Comparison of ENCODE assay signal across 12 cellular contexts in genomic region chr1:47195981-47196380, GRCh38. TPM values are rescaled to one million over a fixed set of nuclear protein-coding genes. Genes with fewer than 3 reads are reported as not detected.
"Had no signal": no experiment of that assay in that cellular context is flagged by ENCODE, and none has a peak within 500 bp of the region (broad histone marks: within the 10 kb centered on the region; RNA-seq: fewer than 3 reads in every experiment).

No MANE protein-coding gene starts in this region.

RNA-seq across cellular contexts. Expression of gene PDZK1IP1, which starts 6.1 kb away (rescaled TPM):
- total RNA-seq: cerebellum, glomerular endothelial cell, left ventricle myocardium inferior, lung microvascular endothelial cell, mesothelial cell of epicardium, myocyte had no signal

RNA-seq across cellular contexts. Expression of gene TAL1, which starts 36.0 kb away (rescaled TPM):
- total RNA-seq: mesothelial cell of epicardium, myocyte had no signal

RNA-seq across cellular contexts. Expression of gene CYP4A22, which starts 58.7 kb away (rescaled TPM):
- total RNA-seq: dermis blood vessel endothelial cell, esophagus mucosa, glomerular endothelial cell, heart right ventricle, left colon, left ventricle myocardium inferior, lower lobe of right lung, lung microvascular endothelial cell, mesothelial cell of epicardium, mucosa of descending colon, myocyte had no signal
- polyA plus RNA-seq: heart right ventricle had no signal
